ENCODE assay signal across 26 cellular contexts in the genomic region with DNA sequence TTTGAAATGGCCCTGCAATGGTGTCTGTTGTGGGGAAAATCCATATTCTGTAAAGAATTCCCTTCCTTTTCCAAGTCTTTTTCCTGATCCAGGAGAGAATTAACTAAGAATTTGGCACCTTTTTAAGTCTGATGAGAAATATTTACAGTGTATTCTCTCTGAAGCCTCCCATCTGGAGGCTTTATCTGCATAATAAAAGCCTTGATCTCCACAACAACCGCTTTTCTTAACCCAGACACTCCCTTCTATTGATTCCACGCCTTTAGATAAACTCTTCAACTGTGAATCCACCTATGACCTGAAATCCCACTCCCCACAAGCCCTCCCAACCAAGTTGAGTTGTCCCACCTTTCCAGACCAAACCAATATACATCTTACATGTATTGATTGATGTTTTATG. TPM values are rescaled to one million over a fixed set of nuclear protein-coding genes. Genes with fewer than 3 reads are reported as not detected.
DNase-seq lines count a peak whose midpoint lies in the region; ATAC-seq and TF ChIP-seq lines count a peak whose summit lies in the region.
"Had no signal": no experiment of that assay in that cellular context is flagged by ENCODE, and none has a peak within 500 bp of the region (broad histone marks: within the 10 kb centered on the region; RNA-seq: fewer than 3 reads in every experiment).

No MANE protein-coding gene starts in this region.

- peaks cover 8% of the 10 kb centered on the region for H3K36me3 Mint-ChIP-seq in endodermal cell (ENCODE audit: low read depth)
- H3K36me3 Mint-ChIP-seq: CD14-positive monocyte had no signal

- H3K4me3 ChIP-seq in HUES48 (ENCODE audit: low read depth, low read length) (peak overlapping the region; percentile 19; the same call in 1 of the 2 replicates), endodermal cell (ENCODE audit: low read length) (peak overlapping the region; percentile 100), iPS-20b (ENCODE audit: low read length) (peak overlapping the region; percentile 53)
- H3K4me3 ChIP-seq: GM12878, Peyer's patch had no signal

- H3K27me3 ChIP-seq in HUES48 (ENCODE audit: control insufficient read depth, insufficient read depth, low read length), result no peaks in the 10 kb centered on the region
- no peaks in the 10 kb centered on the region for H3K27me3 ChIP-seq in endodermal cell (ENCODE audit: control insufficient read depth, insufficient read depth, low read length, poor library complexity, severe bottlenecking)
- no peaks in the 10 kb centered on the region for H3K27me3 ChIP-seq in iPS-20b (ENCODE audit: insufficient read depth, low read length)
- H3K27me3 ChIP-seq: Peyer's patch had no signal

- H3K9ac ChIP-seq in HUES48 (ENCODE audit: low read depth, low read length) (peak overlapping the region; percentile 64), endodermal cell (ENCODE audit: extremely low read depth, low read length, poor library complexity, severe bottlenecking) (peak overlapping the region; percentile 72), iPS-20b (ENCODE audit: low read depth, low read length) (peak overlapping the region; percentile 97; the same call in 1 of the 2 replicates)
- H3K9ac ChIP-seq: KMS-11 had no signal

- peaks cover 51% of the 10 kb centered on the region for H3K4me1 ChIP-seq in HUES48 (ENCODE audit: control insufficient read depth, insufficient read depth, low read length)
- H3K4me1 ChIP-seq in endodermal cell (ENCODE audit: control insufficient read depth, insufficient read depth, low read length), result peaks cover 5% of the 10 kb centered on the region
- peaks cover 23% of the 10 kb centered on the region for H3K4me1 ChIP-seq in iPS-20b (ENCODE audit: insufficient read depth, low read length)
- H3K4me1 ChIP-seq: Peyer's patch had no signal

- H3K4me1 Mint-ChIP-seq in endodermal cell, result peaks cover 22% of the 10 kb centered on the region
- H3K4me1 Mint-ChIP-seq: B cell, CD14-positive monocyte had no signal

- no peak for TF ChIP-seq CTCF in endodermal cell (conservative IDR thresholded peaks at IDR 0.05)

- no peaks in the 10 kb centered on the region for H3K27me3 Mint-ChIP-seq in endodermal cell (ENCODE audit: insufficient read depth)

- H3K27ac ChIP-seq in HUES48 (ENCODE audit: low read depth, low read length) (peak overlapping the region; percentile 100), endodermal cell (ENCODE audit: low read depth, low read length) (peak overlapping the region; percentile 69), iPS-20b (ENCODE audit: low read length) (peak overlapping the region; percentile 62)
- H3K27ac ChIP-seq: 22Rv1, KMS-11, Peyer's patch had no signal

- peak overlapping the region; percentile 25 for H3K4me3 Mint-ChIP-seq in endodermal cell
- H3K4me3 Mint-ChIP-seq: B cell, CD14-positive monocyte, IgD-negative memory B cell had no signal

- H3K27ac Mint-ChIP-seq in endodermal cell, result peak overlapping the region; percentile 99
- H3K27ac Mint-ChIP-seq: B cell, CD14-positive monocyte, IgD-negative memory B cell had no signal

- DNase-seq in ELF-1 (ENCODE audit: low read depth, low spot score) (peak; percentile 54), endodermal cell (peak; percentile 78), SW 1271 (lab: John Stamatoyannopoulos, UW) (no peak), SKM-1 treated with dmso at 0.1 percent for 144 hours (lab: John Stamatoyannopoulos, UW; ENCODE audit: unreplicated experiment) (no peak), NCI-H526 treated with DMSO at 0.1 percent for 48 hours (lab: John Stamatoyannopoulos, UW) (no peak)
- DNase-seq: DMS53, GDM1, GOT3, MM.1S, NCI-H1694, NCI-H2029 treated with DMSO at 0.1 percent for 48 hours, NCI-H446 treated with DMSO at 0.1 percent for 48 hours, NCI-H69, OCI-M1, Peyer's patch, SHP77 treated with DMSO at 0.1 percent for 48 hours had no signal

- peaks cover 2% of the 10 kb centered on the region for H3K9me3 Mint-ChIP-seq in endodermal cell

- H3K9me3 ChIP-seq in HUES48 (ENCODE audit: control insufficient read depth, insufficient read depth, low read length) (no peaks in the 10 kb centered on the region), endodermal cell (ENCODE audit: control insufficient read depth, low read length) (no peaks in the 10 kb centered on the region), iPS-20b (ENCODE audit: insufficient read depth, low read depth, low read length) (no peaks in the 10 kb centered on the region)
- H3K9me3 ChIP-seq: Peyer's patch had no signal

- H3K36me3 ChIP-seq in HUES48 (ENCODE audit: control insufficient read depth, insufficient read depth, low read length) (no peaks in the 10 kb centered on the region), endodermal cell (ENCODE audit: control insufficient read depth, insufficient read depth, low read length) (peaks cover 5% of the 10 kb centered on the region), iPS-20b (ENCODE audit: insufficient read depth, low read depth, low read length) (no peaks in the 10 kb centered on the region)
- H3K36me3 ChIP-seq: Peyer's patch had no signal

- 1 to 19% methylated on average over 2 of the region's 2 CpGs for WGBS in endodermal cell (ENCODE audit: insufficient coverage in 1 of 2, insufficient read length in 1 of 2), 2 experiments

- ATAC-seq in HG02970 (IDR thresholded peaks at IDR 0.05; ENCODE audit: low FRiP score, unreplicated experiment), result no peak
- ATAC-seq: GM12878 had no signal

RNA-seq across cellular contexts. Expression of a gene that starts 43.1 kb away (rescaled TPM):
- total RNA-seq in endodermal cell, result 10 to 100 TPM in 1 of 2 donors, 1 to 10 TPM in 1; 4.4 to 11.1 TPM
- polyA plus RNA-seq in endodermal cell (2013, experiment 1 of 2), result 1.5 TPM
- polyA plus RNA-seq in endodermal cell (2013, experiment 2 of 2), result 1.4 TPM
- total RNA-seq: B cell, Daoy, GM12878, Peyer's patch had no signal
- polyA plus RNA-seq: CD14-positive monocyte, GM12878 had no signal

RNA-seq across cellular contexts. Expression of a gene that starts 54.3 kb away (rescaled TPM):
- total RNA-seq in endodermal cell, result 100 to 1,000 TPM; 170 to 184 TPM
- polyA plus RNA-seq in endodermal cell (2013, experiment 1 of 2), result 95.2 TPM
- polyA plus RNA-seq in endodermal cell (2013, experiment 2 of 2), result 83.8 TPM

Comparison
In these comparisons a context has a peak if more than half of its experiments do, and no peak if none do; other contexts are left out.
1. DNase-seq: peak in ELF-1 (single experiment) and endodermal cell (single experiment); none in SW 1271 (0 of 2), SKM-1 treated with dmso at 0.1 percent for 144 hours (single experiment) and NCI-H526 treated with DMSO at 0.1 percent for 48 hours (single experiment).
2. H3K4me3 ChIP-seq: peak in every context shown above with its lines; median percentile 100 in endodermal cell; 53 in iPS-20b; 19 in HUES48.
3. Peak in every context shown above with its lines, with median percentiles within 50 percentile points of each other: H3K27ac ChIP-seq and H3K9ac ChIP-seq.